26 cellular contexts compared by ENCODE assay signal in genomic region chr16:2505695-2506094, GRCh38. TPM values are rescaled to one million over a fixed set of nuclear protein-coding genes. Genes with fewer than 3 reads are reported as not detected.
DNase-seq lines count a peak whose midpoint lies in the region; TF ChIP-seq lines count a peak whose summit lies in the region.
"Had no signal": no experiment of that assay in that cellular context is flagged by ENCODE, and none has a peak within 500 bp of the region (broad histone marks: within the 10 kb centered on the region; RNA-seq: fewer than 3 reads in every experiment).

No MANE protein-coding gene starts in this region.

- H3K9me3 Mint-ChIP-seq in CD14-positive monocyte (peaks cover 0 to 3% (median 0%) of the 10 kb centered on the region in 7 donors), progenitor cell of endocrine pancreas (ENCODE audit: low read depth) (no peaks in the 10 kb centered on the region)
- no peaks in the 10 kb centered on the region for H3K9me3 Mint-ChIP-seq in dendritic cell treated with granulocyte-macrophage colony-stimulating factor and Interleukin-4, amounts not matched to agents 40 ng/mL and 50 ng/mL, for 4 days
- H3K9me3 Mint-ChIP-seq in activated CD4-positive, alpha-beta T cell treated with anti-CD3 and anti-CD28 coated beads, Interleukin-2, amount 10 ng/mL, durations not matched to agents 24 days and 14 days: no peaks in the 10 kb centered on the region
- H3K9me3 Mint-ChIP-seq: CD8-positive, alpha-beta memory T cell; GM23338 had no signal

- H3K36me3 Mint-ChIP-seq in CD14-positive monocyte (peaks cover 0 to 2% of the 10 kb centered on the region in 2 donors), progenitor cell of endocrine pancreas (ENCODE audit: insufficient read depth) (peaks cover 3% of the 10 kb centered on the region)
- peaks cover 7% of the 10 kb centered on the region for H3K36me3 Mint-ChIP-seq in dendritic cell treated with granulocyte-macrophage colony-stimulating factor and Interleukin-4, amounts not matched to agents 40 ng/mL and 50 ng/mL, for 4 days (ENCODE audit: low read depth)
- no peaks in the 10 kb centered on the region for H3K36me3 Mint-ChIP-seq in activated CD4-positive, alpha-beta T cell treated with anti-CD3 and anti-CD28 coated beads, Interleukin-2, amount 10 ng/mL, durations not matched to agents 24 days and 14 days (ENCODE audit: low read depth)
- H3K36me3 Mint-ChIP-seq: CD8-positive, alpha-beta memory T cell had no signal

- no peak for TF ChIP-seq CTCF in CD14-positive monocyte (IDR thresholded peaks at IDR 0.05)
- TF ChIP-seq CTCF in HEK293 (tag by site-specific recombination; IDR thresholded peaks at IDR 0.05): no peak
- TF ChIP-seq CTCF in progenitor cell of endocrine pancreas (IDR thresholded peaks at IDR 0.05; ENCODE audit: unreplicated experiment): no peak

- H3K27ac ChIP-seq in HEK293 (ENCODE audit: extremely low read depth, low read depth, low read length): no peak overlapping the region
- H3K27ac ChIP-seq: BLaER1 treated with 17β-estradiol and CSF1 and Interleukin-3, amounts not matched to agents 10 nM and 100 nM; RWPE1; SK-N-MC had no signal

- H3K36me3 ChIP-seq in HEK293 (ENCODE audit: control insufficient read depth in 2 of 2, insufficient read depth in 1 of 2, low read length in 2 of 2): no peaks in the 10 kb centered on the region; a peak in 1 of 3 replicates
- H3K36me3 ChIP-seq: HAP-1 had no signal

- H3K27ac Mint-ChIP-seq in CD14-positive monocyte (peak overlapping the region in 5 of 7 donors; percentile 16 to 89 (median 61)), progenitor cell of endocrine pancreas (peak overlapping the region; percentile 59)
- H3K27ac Mint-ChIP-seq in dendritic cell treated with granulocyte-macrophage colony-stimulating factor and Interleukin-4, amounts not matched to agents 40 ng/mL and 50 ng/mL, for 4 days: peak overlapping the region; percentile 99
- no peak overlapping the region for H3K27ac Mint-ChIP-seq in activated CD4-positive, alpha-beta T cell treated with anti-CD3 and anti-CD28 coated beads, Interleukin-2, amount 10 ng/mL, durations not matched to agents 24 days and 14 days
- H3K27ac Mint-ChIP-seq: GM23338 had no signal

- DNase-seq in CD14-positive monocyte (ENCODE audit: low spot score): no peak
- no peak for DNase-seq in progenitor cell of endocrine pancreas (ENCODE audit: low spot score, unreplicated experiment)
- no peak for DNase-seq in NCI-H510A (lab: John Stamatoyannopoulos, UW)
- no peak for DNase-seq in T1000 (lab: John Stamatoyannopoulos, UW)
- no peak for DNase-seq in activated CD4-positive, alpha-beta T cell treated with anti-CD3 and anti-CD28 coated beads, Interleukin-2, amount 10 ng/mL, durations not matched to agents 24 days and 14 days
- DNase-seq: Calu3; CD8-positive, alpha-beta memory T cell; DMS153; KG1; NCI-H1092 treated with DMSO at 0.1 percent for 48 hours; NCI-H146; NCI-H2029; NCI-H226; NCI-H524; NCI-H774; PC-3; SHP77 treated with DMSO at 0.1 percent for 48 hours had no signal

- H3K4me3 ChIP-seq in HEK293 (ENCODE audit: low read depth, low read length): no peak overlapping the region
- H3K4me3 ChIP-seq: BLaER1 treated with 17β-estradiol and CSF1 and Interleukin-3, amounts not matched to agents 10 nM and 100 nM; GM23338; HAP-1; SK-N-MC had no signal

- H3K27me3 Mint-ChIP-seq in CD14-positive monocyte (ENCODE audit: low read depth in 3 of 3) (peaks cover 0 to 1% (median 0%) of the 10 kb centered on the region in 3 donors), progenitor cell of endocrine pancreas (no peaks in the 10 kb centered on the region)
- H3K27me3 Mint-ChIP-seq in dendritic cell treated with granulocyte-macrophage colony-stimulating factor and Interleukin-4, amounts not matched to agents 40 ng/mL and 50 ng/mL, for 4 days: no peaks in the 10 kb centered on the region
- H3K27me3 Mint-ChIP-seq in activated CD4-positive, alpha-beta T cell treated with anti-CD3 and anti-CD28 coated beads, Interleukin-2, amount 10 ng/mL, durations not matched to agents 24 days and 14 days: no peaks in the 10 kb centered on the region
- H3K27me3 Mint-ChIP-seq: CD8-positive, alpha-beta memory T cell had no signal

- peaks cover 7% of the 10 kb centered on the region for H3K4me1 ChIP-seq in HEK293 (ENCODE audit: control insufficient read depth, insufficient read depth, low read length)

- intact Hi-C loops in CD14-positive monocyte (cut with micrococcal nuclease): loop anchor here (5.0 to 10.0 kb wide), 5 partner anchors 33 to 351 kb away; partner anchors contain the start of genes NTN3 (in 1 of the 2), RNPS1 (in 1 of the 2) and TRAF7 (in 1 of the 2)
- intact Hi-C loops in dendritic cell treated with granulocyte-macrophage colony-stimulating factor and Interleukin-4, amounts not matched to agents 40 ng/mL and 50 ng/mL, for 4 days (cut with micrococcal nuclease): loop anchor here (10.0 kb wide), 1 partner anchor 241 kb away; the partner anchor contains the start of gene RNPS1
- intact Hi-C loops in activated CD4-positive, alpha-beta T cell treated with anti-CD3 and anti-CD28 coated beads, Interleukin-2, amount 10 ng/mL, durations not matched to agents 24 days and 14 days (cut with micrococcal nuclease): no loop called here

- POLR2A ChIA-PET in HEK293 (lab: Yijun Ruan, JAX): no interaction called here

- H3K4me1 Mint-ChIP-seq in CD14-positive monocyte (peaks cover 64% of the 10 kb centered on the region), progenitor cell of endocrine pancreas (ENCODE audit: low read depth) (no peaks in the 10 kb centered on the region)
- H3K4me1 Mint-ChIP-seq in dendritic cell treated with granulocyte-macrophage colony-stimulating factor and Interleukin-4, amounts not matched to agents 40 ng/mL and 50 ng/mL, for 4 days (ENCODE audit: low read depth): peaks cover 83% of the 10 kb centered on the region
- H3K4me1 Mint-ChIP-seq in activated CD4-positive, alpha-beta T cell treated with anti-CD3 and anti-CD28 coated beads, Interleukin-2, amount 10 ng/mL, durations not matched to agents 24 days and 14 days: no peaks in the 10 kb centered on the region
- H3K4me1 Mint-ChIP-seq: CD8-positive, alpha-beta memory T cell had no signal

- CTCF ChIA-PET in HEK293 (lab: Yijun Ruan, JAX): no interaction called here

- no peaks in the 10 kb centered on the region for H3K9me3 ChIP-seq in HEK293 (ENCODE audit: control insufficient read depth, insufficient read depth, low read depth, low read length)
- H3K9me3 ChIP-seq: BLaER1 treated with 17β-estradiol and CSF1 and Interleukin-3, amounts not matched to agents 10 nM and 100 nM; HAP-1 had no signal

- H3K4me3 Mint-ChIP-seq in CD14-positive monocyte: no peak overlapping the region
- H3K4me3 Mint-ChIP-seq in dendritic cell treated with granulocyte-macrophage colony-stimulating factor and Interleukin-4, amounts not matched to agents 40 ng/mL and 50 ng/mL, for 4 days: no peak overlapping the region
- no peak overlapping the region for H3K4me3 Mint-ChIP-seq in progenitor cell of endocrine pancreas (ENCODE audit: low read depth)
- no peak overlapping the region for H3K4me3 Mint-ChIP-seq in activated CD4-positive, alpha-beta T cell treated with anti-CD3 and anti-CD28 coated beads, Interleukin-2, amount 10 ng/mL, durations not matched to agents 24 days and 14 days
- H3K4me3 Mint-ChIP-seq: CD8-positive, alpha-beta memory T cell; GM23338 had no signal

TF ChIP-seq in HEK293, 187 proteins besides CTCF, POLR2A, EP300 and RAD21 (continues in another document):
- TF ChIP-seq ZNF768 (tag by site-specific recombination; IDR thresholded peaks at IDR 0.05) (no peak), ZNF747 (tag by site-specific recombination; IDR thresholded peaks at IDR 0.05) (no peak), SCRT1 (tag by site-specific recombination; IDR thresholded peaks at IDR 0.05; ENCODE audit: borderline replicate concordance) (peak; percentile 74), ATF2 (tag by site-specific recombination; IDR thresholded peaks at IDR 0.05; ENCODE audit: low read depth) (no peak)

RNA-seq across cellular contexts. Expression of gene ATP6V0C, which starts 8.1 kb away (rescaled TPM):
- 100 to 1,000 TPM; 176 to 187 TPM for polyA plus RNA-seq in CD14-positive monocyte
- total RNA-seq in progenitor cell of endocrine pancreas: 158 and 169 TPM in 2 replicates
- 105 and 122 TPM in 2 replicates for total RNA-seq in activated CD4-positive, alpha-beta T cell treated with anti-CD3 and anti-CD28 coated beads, Interleukin-2, amount 10 ng/mL, durations not matched to agents 24 days and 14 days

RNA-seq across cellular contexts. Expression of gene AMDHD2, which starts 14.5 kb away (rescaled TPM):
- polyA plus RNA-seq in CD14-positive monocyte: 1 to 10 TPM; 6.9 to 8.4 TPM
- total RNA-seq in progenitor cell of endocrine pancreas: 38.7 and 40.8 TPM in 2 replicates
- 34.1 and 37.5 TPM in 2 replicates for total RNA-seq in activated CD4-positive, alpha-beta T cell treated with anti-CD3 and anti-CD28 coated beads, Interleukin-2, amount 10 ng/mL, durations not matched to agents 24 days and 14 days

RNA-seq across cellular contexts. Expression of gene CEMP1, which starts 25.5 kb away (rescaled TPM):
- under 1 TPM in 1 of 2 donors, not detected in 1; 0.56 TPM for polyA plus RNA-seq in CD14-positive monocyte
- total RNA-seq in progenitor cell of endocrine pancreas: 0.58 and 0.62 TPM in 2 replicates
- total RNA-seq in activated CD4-positive, alpha-beta T cell treated with anti-CD3 and anti-CD28 coated beads, Interleukin-2, amount 10 ng/mL, durations not matched to agents 24 days and 14 days: 0.24 TPM in 1 of 2 replicates, not detected in the other
- total RNA-seq: Daoy, HepG2, PC-3 had no signal
- polyA plus RNA-seq: HepG2 had no signal

RNA-seq across cellular contexts. Expression of gene TBC1D24, which starts 30.8 kb away (rescaled TPM):
- polyA plus RNA-seq in CD14-positive monocyte: 1 to 10 TPM in 1 of 2 donors, under 1 TPM in 1; 0.76 to 2.1 TPM
- total RNA-seq in progenitor cell of endocrine pancreas: 23.3 and 23.8 TPM in 2 replicates
- total RNA-seq in activated CD4-positive, alpha-beta T cell treated with anti-CD3 and anti-CD28 coated beads, Interleukin-2, amount 10 ng/mL, durations not matched to agents 24 days and 14 days: 16.6 and 20.9 TPM in 2 replicates

RNA-seq across cellular contexts. Expression of gene PDPK1, which starts 32.1 kb away (rescaled TPM):
- polyA plus RNA-seq in CD14-positive monocyte: 10 to 100 TPM; 35.6 to 38.6 TPM
- total RNA-seq in progenitor cell of endocrine pancreas: 45.0 and 45.1 TPM in 2 replicates
- total RNA-seq in activated CD4-positive, alpha-beta T cell treated with anti-CD3 and anti-CD28 coated beads, Interleukin-2, amount 10 ng/mL, durations not matched to agents 24 days and 14 days: 50.7 and 51.9 TPM in 2 replicates
